Comparison of ENCODE assay signal across 15 cellular contexts in the genomic region with DNA sequence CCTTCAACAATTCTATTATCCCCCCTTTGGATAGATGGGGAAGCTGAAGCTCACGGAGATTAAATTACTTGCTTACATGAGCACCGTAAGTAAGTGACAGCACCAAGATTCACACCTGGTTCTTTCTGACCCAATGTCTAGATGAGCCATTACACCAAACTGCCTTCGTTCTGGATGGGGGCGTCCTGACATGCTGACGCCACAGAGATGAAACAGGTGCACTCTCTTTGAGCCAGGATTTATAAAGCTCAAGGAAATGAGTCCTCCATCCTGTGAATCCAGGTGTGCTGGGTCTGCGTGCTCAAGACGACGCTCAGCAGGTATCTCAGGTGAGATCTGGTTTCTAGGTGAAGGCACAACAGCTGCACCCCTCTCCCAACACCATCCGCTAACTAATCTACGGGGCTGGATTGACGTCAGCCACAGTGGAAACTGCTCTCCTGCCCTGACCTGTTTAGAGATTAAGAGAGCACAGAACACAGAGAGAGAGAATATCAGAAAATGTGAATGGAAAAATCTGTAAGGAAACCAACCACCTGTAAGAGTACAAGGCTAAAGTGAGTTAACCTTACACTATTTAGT.
A peak's percentile ranks its signal among the peaks of the same experiment; 100 is the strongest.
DNase-seq lines count a peak whose midpoint lies in the region; ATAC-seq, FAIRE-seq and TF ChIP-seq lines count a peak whose summit lies in the region.
"Had no signal": no experiment of that assay in that cellular context is flagged by ENCODE, and none has a peak within 500 bp of the region (broad histone marks: within the 10 kb centered on the region; RNA-seq: fewer than 3 reads in every experiment).

No MANE protein-coding gene starts in this region.

- peak overlapping the region; percentile 31 for H3K27ac Mint-ChIP-seq in activated T-cell treated with anti-CD3 and anti-CD28 coated beads, Interleukin-2, amount 50 U/mL, for 72 hours
- H3K27ac Mint-ChIP-seq in type B pancreatic cell: peak overlapping the region; percentile 60
- H3K27ac Mint-ChIP-seq: activated naive CD8-positive, alpha-beta T cell treated with anti-CD3 and anti-CD28 coated beads, Interleukin-2, amount 10 ng/mL, durations not matched to agents 7 days and 5 days had no signal

- H3K36me3 Mint-ChIP-seq in activated T-cell treated with anti-CD3 and anti-CD28 coated beads, Interleukin-2, amount 50 U/mL, for 72 hours (ENCODE audit: insufficient read depth in 2 of 2): peaks cover 0 to 5% of the 10 kb centered on the region in 2 donors
- no peaks in the 10 kb centered on the region for H3K36me3 Mint-ChIP-seq in type B pancreatic cell
- H3K36me3 Mint-ChIP-seq: activated naive CD8-positive, alpha-beta T cell treated with anti-CD3 and anti-CD28 coated beads, Interleukin-2, amount 10 ng/mL, durations not matched to agents 7 days and 5 days had no signal

- DNase-seq in activated T-cell treated with anti-CD3 and anti-CD28 coated beads, Interleukin-2, amount 50 U/mL, for 72 hours: no peak
- DNase-seq in activated T-cell treated with anti-CD3 and anti-CD28 coated beads, Interleukin-2, amount 50 U/mL, for 1 hour: no peak
- DNase-seq in NCI-H510A treated with DMSO at 0.1 percent for 48 hours (lab: John Stamatoyannopoulos, UW): peak; percentile 88
- no peak for DNase-seq in type B pancreatic cell (ENCODE audit: extremely low spot score, unreplicated experiment)
- no peak for DNase-seq in kidney
- no peak for DNase-seq in NCI-H446 (lab: John Stamatoyannopoulos, UW)
- DNase-seq in ascending aorta (ENCODE audit: low spot score in 2 of 2): no peak
- DNase-seq: activated naive CD8-positive, alpha-beta T cell treated with anti-CD3 and anti-CD28 coated beads, Interleukin-2, amount 10 ng/mL, durations not matched to agents 7 days and 5 days; caudate nucleus; DMS153; foreskin melanocyte; T-helper 1 cell had no signal

- H3K4me1 ChIP-seq in endocrine pancreas (ENCODE audit: control insufficient read depth, insufficient read depth, low read length): no peaks in the 10 kb centered on the region
- H3K4me1 ChIP-seq in kidney (ENCODE audit: control insufficient read depth in 1 of 2, insufficient read depth in 1 of 2, low read depth in 1 of 2, low read length in 2 of 2): no peaks in the 10 kb centered on the region
- H3K4me1 ChIP-seq in ascending aorta: no peaks in the 10 kb centered on the region
- H3K4me1 ChIP-seq: tibial nerve had no signal

- peak in 1 of 2 donors; percentile 38 for ATAC-seq in activated T-cell treated with anti-CD3 and anti-CD28 coated beads, Interleukin-2, amount 50 U/mL, for 72 hours (replicated peaks in 1 of 2)
- ATAC-seq: activated CD4-positive, CD25-positive, alpha-beta regulatory T cell treated with anti-CD3 and anti-CD28 coated beads, Interleukin-2, amount 50 U/mL, for 24 hours had no signal

- peaks cover 5 to 11% of the 10 kb centered on the region in 2 donors for H3K9me3 Mint-ChIP-seq in activated T-cell treated with anti-CD3 and anti-CD28 coated beads, Interleukin-2, amount 50 U/mL, for 72 hours
- peaks cover 17% of the 10 kb centered on the region for H3K9me3 Mint-ChIP-seq in type B pancreatic cell

- H3K4me3 ChIP-seq in endocrine pancreas (ENCODE audit: control insufficient read depth, insufficient read depth, low read length) (peak overlapping the region; percentile 56), kidney (ENCODE audit: low read length in 2 of 2) (no peak overlapping the region), ascending aorta (no peak overlapping the region)
- H3K4me3 ChIP-seq: tibial nerve had no signal

- no peaks in the 10 kb centered on the region for H3K36me3 ChIP-seq in endocrine pancreas (ENCODE audit: control insufficient read depth, insufficient read depth, low read length)
- H3K36me3 ChIP-seq in kidney (ENCODE audit: control insufficient read depth in 1 of 2, insufficient read depth in 2 of 2, low read length in 2 of 2): no peaks in the 10 kb centered on the region
- no peaks in the 10 kb centered on the region for H3K36me3 ChIP-seq in ascending aorta
- H3K36me3 ChIP-seq: tibial nerve had no signal

- H3K27me3 Mint-ChIP-seq in activated T-cell treated with anti-CD3 and anti-CD28 coated beads, Interleukin-2, amount 50 U/mL, for 72 hours (ENCODE audit: low read depth): peaks cover 10% of the 10 kb centered on the region
- peaks cover 11% of the 10 kb centered on the region for H3K27me3 Mint-ChIP-seq in type B pancreatic cell

- H3K27ac ChIP-seq in kidney (ENCODE audit: low read depth in 2 of 2, low read length in 2 of 2): peak overlapping the region in 1 of 2 donors; percentile 23
- H3K27ac ChIP-seq in ascending aorta: no peak overlapping the region
- H3K27ac ChIP-seq: tibial nerve had no signal

- peak overlapping the region; percentile 20 to 65 for H3K4me3 Mint-ChIP-seq in activated T-cell treated with anti-CD3 and anti-CD28 coated beads, Interleukin-2, amount 50 U/mL, for 72 hours
- peak overlapping the region; percentile 7 for H3K4me3 Mint-ChIP-seq in type B pancreatic cell
- H3K4me3 Mint-ChIP-seq: activated naive CD8-positive, alpha-beta T cell treated with anti-CD3 and anti-CD28 coated beads, Interleukin-2, amount 10 ng/mL, durations not matched to agents 7 days and 5 days had no signal

- intact Hi-C loops in kidney (cut with DNase I): no loop called here
- intact Hi-C loops in ascending aorta (cut with DNase I): no loop called here

- H3K4me1 Mint-ChIP-seq in activated T-cell treated with anti-CD3 and anti-CD28 coated beads, Interleukin-2, amount 50 U/mL, for 72 hours (ENCODE audit: low read depth): no peaks in the 10 kb centered on the region
- no peaks in the 10 kb centered on the region for H3K4me1 Mint-ChIP-seq in type B pancreatic cell (ENCODE audit: unreplicated experiment)
- H3K4me1 Mint-ChIP-seq: activated naive CD8-positive, alpha-beta T cell treated with anti-CD3 and anti-CD28 coated beads, Interleukin-2, amount 10 ng/mL, durations not matched to agents 7 days and 5 days had no signal

- H3K9ac ChIP-seq in endocrine pancreas (ENCODE audit: control insufficient read depth, insufficient read depth, low read length) (no peak overlapping the region), kidney (ENCODE audit: low read length in 2 of 2) (no peak overlapping the region)

- no peak for TF ChIP-seq CTCF in type B pancreatic cell (conservative IDR thresholded peaks at IDR 0.05)
- no peak for TF ChIP-seq CTCF in kidney (IDR thresholded peaks at IDR 0.05; ENCODE audit: borderline replicate concordance, extremely low read depth, insufficient read depth)
- TF ChIP-seq CTCF in ascending aorta (IDR thresholded peaks at IDR 0.05): no peak

- no peak for FAIRE-seq in kidney (lab: Jason Lieb, UNC)

- no peaks in the 10 kb centered on the region for H3K9me3 ChIP-seq in endocrine pancreas (ENCODE audit: control insufficient read depth, low read length)
- peaks cover 0 to 7% of the 10 kb centered on the region in 2 donors for H3K9me3 ChIP-seq in kidney (ENCODE audit: control insufficient read depth in 1 of 2, low read length in 2 of 2)
- H3K9me3 ChIP-seq in ascending aorta: peaks cover 0 to 3% of the 10 kb centered on the region in 2 donors

- H3K27me3 ChIP-seq in endocrine pancreas (ENCODE audit: control insufficient read depth, insufficient read depth, low read length) (no peaks in the 10 kb centered on the region), ascending aorta (no peaks in the 10 kb centered on the region)
- H3K27me3 ChIP-seq: tibial nerve had no signal
